Comparison of ENCODE assay signal across 1 cellular context in genomic region chr20:35327074-35327976, GRCh38.
TF ChIP-seq lines count a peak whose summit lies in the region.

No MANE protein-coding gene starts in this region.

TF ChIP-seq in HepG2, 621 proteins besides CTCF, POLR2A, EP300 and RAD21 (continued from another document and continues in another):
- TF ChIP-seq ZGPAT (CRISPR knock-in tag; IDR thresholded peaks at IDR 0.05) (peak; percentile 99), PLRG1 (conservative IDR thresholded peaks at IDR 0.05) (no peak), ISL2 (CRISPR knock-in tag; IDR thresholded peaks at IDR 0.05) (peak; percentile 95), TEAD3 (CRISPR knock-in tag; optimal IDR thresholded peaks at IDR 0.05; ENCODE audit: borderline replicate concordance) (peak; percentile 94), ZBTB39 (CRISPR knock-in tag; IDR thresholded peaks at IDR 0.05) (peak; percentile 70; the same call in 1 of the 2 replicates), MTF1 (CRISPR knock-in tag; IDR thresholded peaks at IDR 0.05) (no peak), NFRKB (IDR thresholded peaks at IDR 0.05) (no peak), ZBTB3 (CRISPR knock-in tag; IDR thresholded peaks at IDR 0.05; ENCODE audit: borderline replicate concordance, low read depth) (peak; percentile 83; the same call in 1 of the 2 replicates), SP1 (IDR thresholded peaks at IDR 0.05) (no peak), SP1 (CRISPR knock-in tag; IDR thresholded peaks at IDR 0.05) (peak; percentile 78), ZNF484 (CRISPR knock-in tag; IDR thresholded peaks at IDR 0.05; ENCODE audit: borderline replicate concordance, low read depth) (no peak), SRY (CRISPR knock-in tag; IDR thresholded peaks at IDR 0.05) (peak; percentile 84; the same call in 1 of the 2 replicates), LRRFIP1 (CRISPR knock-in tag; conservative IDR thresholded peaks at IDR 0.05) (peak; percentile 30; the same call in 1 of the 2 replicates), ZNF724P (CRISPR knock-in tag; IDR thresholded peaks at IDR 0.05; ENCODE audit: borderline replicate concordance) (0 out of 2 replicates have a peak, but pooled peaks have one; percentile 15), ZFP62 (CRISPR knock-in tag; IDR thresholded peaks at IDR 0.05) (no peak), PBX3 (CRISPR knock-in tag; IDR thresholded peaks at IDR 0.05; ENCODE audit: borderline replicate concordance) (no peak), ZNF296 (CRISPR knock-in tag; conservative IDR thresholded peaks at IDR 0.05) (no peak), SNAI1 (CRISPR knock-in tag; IDR thresholded peaks at IDR 0.05; ENCODE audit: borderline replicate concordance) (peak; percentile 6; the same call in 1 of the 2 replicates), TP53 (CRISPR knock-in tag; conservative IDR thresholded peaks at IDR 0.05) (peak; percentile 94), MED13 (CRISPR knock-in tag; IDR thresholded peaks at IDR 0.05) (peak; percentile 40; the same call in 1 of the 2 replicates), ZBTB44 (CRISPR knock-in tag; IDR thresholded peaks at IDR 0.05) (0 out of 2 replicates have a peak, but pooled peaks have one; percentile 41), ZFY (CRISPR knock-in tag; IDR thresholded peaks at IDR 0.05) (peak; percentile 37; the same call in 1 of the 2 replicates), NCOA5 (CRISPR knock-in tag; IDR thresholded peaks at IDR 0.05) (no peak), ZNF205 (CRISPR knock-in tag; IDR thresholded peaks at IDR 0.05) (peak; percentile 89), SMAD3 (CRISPR knock-in tag; IDR thresholded peaks at IDR 0.05) (peak; percentile 95), ZNF124 (CRISPR knock-in tag; IDR thresholded peaks at IDR 0.05) (peak; percentile 91), HMGXB3 (CRISPR knock-in tag; IDR thresholded peaks at IDR 0.05; ENCODE audit: borderline replicate concordance) (peak; percentile 86; the same call in 1 of the 2 replicates), RFXANK (CRISPR knock-in tag; IDR thresholded peaks at IDR 0.05) (peak; percentile 83; the same call in 1 of the 2 replicates), ZFP1 (CRISPR knock-in tag; IDR thresholded peaks at IDR 0.05) (peak; percentile 96), SP4 (CRISPR knock-in tag; IDR thresholded peaks at IDR 0.05) (peak; percentile 84), PRDM10 (CRISPR knock-in tag; IDR thresholded peaks at IDR 0.05; ENCODE audit: low read depth) (peak; percentile 85), TOPORS (CRISPR knock-in tag; IDR thresholded peaks at IDR 0.05) (0 out of 2 replicates have a peak, but pooled peaks have one; percentile 43), ARNTL (CRISPR knock-in tag; IDR thresholded peaks at IDR 0.05) (peak; percentile 52; the same call in 1 of the 2 replicates), ZNF451 (CRISPR knock-in tag; IDR thresholded peaks at IDR 0.05) (0 out of 2 replicates have a peak, but pooled peaks have one; percentile 26), HOMEZ (CRISPR knock-in tag; IDR thresholded peaks at IDR 0.05; ENCODE audit: low read depth) (peak; percentile 98), ZNF737 (CRISPR knock-in tag; IDR thresholded peaks at IDR 0.05; ENCODE audit: borderline replicate concordance) (no peak), ZNF749 (CRISPR knock-in tag; IDR thresholded peaks at IDR 0.05; ENCODE audit: borderline replicate concordance) (0 out of 2 replicates have a peak, but pooled peaks have one; percentile 82), ZNF232 (CRISPR knock-in tag; IDR thresholded peaks at IDR 0.05; ENCODE audit: borderline replicate concordance) (peak; percentile 79; the same call in 1 of the 2 replicates), ELF3 (CRISPR knock-in tag; IDR thresholded peaks at IDR 0.05) (peak; percentile 99), ZNF335 (CRISPR knock-in tag; IDR thresholded peaks at IDR 0.05) (peak; percentile 89), JUNB (CRISPR knock-in tag; IDR thresholded peaks at IDR 0.05; ENCODE audit: borderline replicate concordance) (peak; percentile 98), ZNF7 (CRISPR knock-in tag; IDR thresholded peaks at IDR 0.05) (peak; percentile 21; the same call in 1 of the 2 replicates), MEIS1 (CRISPR knock-in tag; IDR thresholded peaks at IDR 0.05; ENCODE audit: borderline replicate concordance) (peak; percentile 80)
